In genomic region chr2:174593574-174594203, GRCh38 we compare ENCODE assay signal across 8 cellular contexts. TPM values are rescaled to one million over a fixed set of nuclear protein-coding genes. Genes with fewer than 3 reads are reported as not detected.
A peak's percentile ranks its signal among the peaks of the same experiment; 100 is the strongest.
DNase-seq lines count a peak whose midpoint lies in the region; ATAC-seq and TF ChIP-seq lines count a peak whose summit lies in the region.

No MANE protein-coding gene starts in this region.

- POLR2A ChIA-PET in PC-3 (lab: Charles Lee; ENCODE audit: unreplicated experiment): interaction anchor here (0.6 kb wide), 1 partner anchor 1922 kb away, joined by 3 read pairs; no protein-coding TSS in a partner anchor

- intact Hi-C loops in PC-3 (cut with micrococcal nuclease): no loop called here
- intact Hi-C loops in left ventricle myocardium inferior (cut with micrococcal nuclease): no loop called here

- no peaks in the 10 kb centered on the region for H3K9me2 ChIP-seq in PC-3 (replicated peaks; ENCODE audit: low read length)

- BruUV-seq in PC-3 (replicated peaks; lab: Mats Ljungman, UMichigan): no TSS peak

- H3K4me2 ChIP-seq in PC-3 (ENCODE audit: low read length): peak overlapping the region; percentile 40

- DNase-seq in NK-92 treated with Interleukin-12 subunit alpha and Interleukin-12 subunit beta, amount 100 ng/mL, for 24 hours (lab: John Stamatoyannopoulos, UW): peak; percentile 70
- DNase-seq in NK-92 (lab: John Stamatoyannopoulos, UW; ENCODE audit: unreplicated experiment) (no peak), PC-3 (peak; percentile 40), left ventricle myocardium inferior (no peak), smooth muscle cell of the brain vasculature (ENCODE audit: low read depth, low spot score) (peak; percentile 54), ureter (ENCODE audit: low spot score) (no peak)
- peak; percentile 60 for DNase-seq in activated naive CD4-positive, alpha-beta T cell treated with Interleukin-2 at 50 U/mL for 16 hours

- H3K36me3 ChIP-seq in PC-3 (ENCODE audit: low read depth, low read length): no peaks in the 10 kb centered on the region
- H3K36me3 ChIP-seq in left ventricle myocardium inferior: no peaks in the 10 kb centered on the region

- H3K9me3 ChIP-seq in PC-3 (ENCODE audit: low read length): no peaks in the 10 kb centered on the region
- H3K9me3 ChIP-seq in left ventricle myocardium inferior (replicated peaks): no peaks in the 10 kb centered on the region

- no peak overlapping the region for H3K4me3 ChIP-seq in PC-3 (ENCODE audit: low read length)
- peak overlapping the region; percentile 30 for H3K4me3 ChIP-seq in left ventricle myocardium inferior

- CTCF ChIA-PET in PC-3 (lab: Charles Lee): interaction anchor here (0.6 kb wide), 1 partner anchor 41 kb away, joined by 4 read pairs; no protein-coding TSS in a partner anchor

- H3K4me1 ChIP-seq in PC-3 (ENCODE audit: insufficient read depth, low read length) (peaks cover 36% of the 10 kb centered on the region), left ventricle myocardium inferior (peaks cover 36% of the 10 kb centered on the region)

- H3K79me2 ChIP-seq in PC-3 (ENCODE audit: low read length): no peaks in the 10 kb centered on the region

- ATAC-seq in HG03045 (IDR thresholded peaks at IDR 0.05; ENCODE audit: unreplicated experiment) (peak; percentile 69), PC-3 (peak; percentile 59)

- no peaks in the 10 kb centered on the region for H3F3A ChIP-seq in PC-3 (ENCODE audit: low read length, unreplicated experiment)

- H4K20me1 ChIP-seq in PC-3 (ENCODE audit: low read length): no peaks in the 10 kb centered on the region

- peak overlapping the region; percentile 83 for H2AFZ ChIP-seq in PC-3 (ENCODE audit: low read length)

- H3K27ac ChIP-seq in PC-3 (ENCODE audit: low read length) (peak overlapping the region; percentile 31), left ventricle myocardium inferior (replicated peaks) (peak overlapping the region; percentile 62)

- peak overlapping the region; percentile 19; the same call in 1 of the 2 replicates for H3K9ac ChIP-seq in PC-3 (ENCODE audit: low read length)

- no peak for TF ChIP-seq CTCF in PC-3 (conservative IDR thresholded peaks at IDR 0.05; ENCODE audit: low read depth, low read length)
- no peak for TF ChIP-seq CTCF in left ventricle myocardium inferior (IDR thresholded peaks at IDR 0.05; ENCODE audit: borderline replicate concordance)

- H3K27me3 ChIP-seq in PC-3 (ENCODE audit: low read length) (no peaks in the 10 kb centered on the region), left ventricle myocardium inferior (ENCODE audit: low read depth) (no peaks in the 10 kb centered on the region)

RNA-seq across cellular contexts. Expression of gene WIPF1, which starts 3.9 kb away (rescaled TPM):
- total RNA-seq in PC-3 (2014; rRNA removed): 0.29 and 1.5 TPM in 2 replicates
- 15.0 TPM for total RNA-seq in left ventricle myocardium inferior
- total RNA-seq in ureter: 35.7 TPM

Comparison
In these comparisons a context has a peak if more than half of its experiments do, and no peak if none do; other contexts are left out.
1. DNase-seq: peak in NK-92 treated with Interleukin-12 subunit alpha and Interleukin-12 subunit beta, amount 100 ng/mL, for 24 hours (single experiment), PC-3 (single experiment), activated naive CD4-positive, alpha-beta T cell treated with Interleukin-2 at 50 U/mL for 16 hours (single experiment) and smooth muscle cell of the brain vasculature (single experiment); none in NK-92 (single experiment), left ventricle myocardium inferior (single experiment) and ureter (single experiment).